Comparison of ENCODE assay signal across 10 cellular contexts in the genomic region with DNA sequence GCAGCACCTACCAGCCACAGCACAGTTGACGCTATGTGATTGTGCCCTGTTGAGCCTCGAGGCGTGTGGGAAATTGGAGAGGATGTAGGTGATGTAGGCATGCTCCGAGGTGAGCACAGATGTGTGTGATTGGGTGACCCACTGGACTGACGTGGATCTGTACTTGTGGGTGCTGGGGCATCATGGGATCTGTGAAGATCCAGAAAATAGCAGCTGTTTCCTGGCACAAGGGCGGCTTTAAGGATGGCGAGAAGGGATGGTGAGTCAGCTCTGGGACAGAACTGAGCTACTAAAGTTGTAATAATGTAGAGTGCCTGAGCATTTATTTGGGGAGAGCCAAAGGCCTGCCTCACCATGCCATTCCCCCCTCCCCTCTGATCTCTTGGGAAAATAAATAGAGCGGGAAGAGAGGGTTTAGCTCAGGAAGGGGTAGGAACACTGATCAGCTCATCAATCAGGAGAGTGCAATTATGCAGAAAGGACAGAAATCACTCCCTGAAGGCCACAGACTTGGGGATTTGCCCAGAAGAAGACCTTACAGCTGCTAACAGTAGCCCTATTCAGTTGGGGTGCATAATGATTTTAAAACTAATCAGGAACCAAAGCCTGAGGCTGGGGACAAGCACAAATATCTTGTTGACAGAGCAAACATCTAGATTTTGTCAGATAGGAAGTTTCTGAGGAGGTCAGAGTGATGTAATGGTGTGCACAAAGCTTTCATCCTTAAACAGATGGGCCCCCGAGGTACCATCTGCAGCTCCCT. TPM values are rescaled to one million over a fixed set of nuclear protein-coding genes. Genes with fewer than 3 reads are reported as not detected.
A peak's percentile ranks its signal among the peaks of the same experiment; 100 is the strongest.
DNase-seq lines count a peak whose midpoint lies in the region; ATAC-seq and TF ChIP-seq lines count a peak whose summit lies in the region.
"Had no signal": no experiment of that assay in that cellular context is flagged by ENCODE, and none has a peak within 500 bp of the region (broad histone marks: within the 10 kb centered on the region; RNA-seq: fewer than 3 reads in every experiment).

No MANE protein-coding gene starts in this region.

- H3K4me3 ChIP-seq in choroid plexus epithelial cell (ENCODE audit: low read depth, low read length) = no peak overlapping the region

- no peak overlapping the region for H3K27ac Mint-ChIP-seq in activated CD8-positive, alpha-beta memory T cell treated with anti-CD3 and anti-CD28 coated beads, Interleukin-2, amount 10 ng/mL, durations not matched to agents 7 days and 5 days

- no peak overlapping the region for H3K4me3 Mint-ChIP-seq in activated CD8-positive, alpha-beta memory T cell treated with anti-CD3 and anti-CD28 coated beads, Interleukin-2, amount 10 ng/mL, durations not matched to agents 7 days and 5 days
- H3K4me3 Mint-ChIP-seq: T-helper 1 cell treated with Interleukin-12 subunit alpha and Interleukin-12 subunit beta and Interleukin-4 antibody, amounts not matched to agents 30 μg/mL and 1 μg/mL, for 36 hours had no signal

- no peak for ATAC-seq in GM18520 (IDR thresholded peaks at IDR 0.05; ENCODE audit: unreplicated experiment)
- no peak for ATAC-seq in activated CD8-positive, alpha-beta memory T cell treated with anti-CD3 and anti-CD28 coated beads, Interleukin-2, amount 10 ng/mL, durations not matched to agents 7 days and 5 days

- no peaks in the 10 kb centered on the region for H3K9me3 Mint-ChIP-seq in activated CD8-positive, alpha-beta memory T cell treated with anti-CD3 and anti-CD28 coated beads, Interleukin-2, amount 10 ng/mL, durations not matched to agents 7 days and 5 days (ENCODE audit: low read depth)
- H3K9me3 Mint-ChIP-seq: T-helper 1 cell treated with Interleukin-12 subunit alpha and Interleukin-12 subunit beta and Interleukin-4 antibody, amounts not matched to agents 30 μg/mL and 1 μg/mL, for 36 hours had no signal

- TF ChIP-seq CTCF in choroid plexus epithelial cell (conservative IDR thresholded peaks at IDR 0.05; ENCODE audit: low read depth, low read length) = no peak

- DNase-seq in AG08396 (ENCODE audit: low spot score) (peak; percentile 43), NCI-H1694 treated with DMSO at 0.1 percent for 48 hours (lab: John Stamatoyannopoulos, UW) (peak; percentile 28), choroid plexus epithelial cell (ENCODE audit: low read depth) (peak; percentile 23), myocyte (ENCODE audit: low read depth) (peak; percentile 91), NCI-H2029 treated with DMSO at 0.1 percent for 48 hours (lab: John Stamatoyannopoulos, UW) (no peak)
- DNase-seq in effector CD4-positive, alpha-beta T cell = no peak
- no peak for DNase-seq in activated CD8-positive, alpha-beta memory T cell treated with anti-CD3 and anti-CD28 coated beads, Interleukin-2, amount 10 ng/mL, durations not matched to agents 7 days and 5 days
- DNase-seq: left colon had no signal

- CTCF ChIA-PET in activated CD8-positive, alpha-beta memory T cell treated with anti-CD3 and anti-CD28 coated beads, Interleukin-2, amount 10 ng/mL, durations not matched to agents 7 days and 5 days (lab: Charles Lee) = no interaction called here

- H3K36me3 Mint-ChIP-seq in activated CD8-positive, alpha-beta memory T cell treated with anti-CD3 and anti-CD28 coated beads, Interleukin-2, amount 10 ng/mL, durations not matched to agents 7 days and 5 days = no peaks in the 10 kb centered on the region

- peaks cover 10% of the 10 kb centered on the region for H3K27me3 Mint-ChIP-seq in activated CD8-positive, alpha-beta memory T cell treated with anti-CD3 and anti-CD28 coated beads, Interleukin-2, amount 10 ng/mL, durations not matched to agents 7 days and 5 days

- no peaks in the 10 kb centered on the region for H3K4me1 Mint-ChIP-seq in activated CD8-positive, alpha-beta memory T cell treated with anti-CD3 and anti-CD28 coated beads, Interleukin-2, amount 10 ng/mL, durations not matched to agents 7 days and 5 days

RNA-seq across cellular contexts. Expression of a gene that starts 30.2 kb away (rescaled TPM):
- total RNA-seq in myocyte = 19.1 and 20.1 TPM in 2 replicates
- polyA plus RNA-seq in myocyte (2012) = 14.2 TPM
- total RNA-seq in activated CD8-positive, alpha-beta memory T cell treated with anti-CD3 and anti-CD28 coated beads, Interleukin-2, amount 10 ng/mL, durations not matched to agents 7 days and 5 days = under 1 TPM; 0.16 to 0.20 TPM

Comparison
In these comparisons a context has a peak if more than half of its experiments do, and no peak if none do; other contexts are left out.
1. DNase-seq: peak in AG08396 (single experiment), NCI-H1694 treated with DMSO at 0.1 percent for 48 hours (single experiment), choroid plexus epithelial cell (single experiment) and myocyte (single experiment); none in NCI-H2029 treated with DMSO at 0.1 percent for 48 hours (single experiment), effector CD4-positive, alpha-beta T cell (single experiment) and activated CD8-positive, alpha-beta memory T cell treated with anti-CD3 and anti-CD28 coated beads, Interleukin-2, amount 10 ng/mL, durations not matched to agents 7 days and 5 days (single experiment).
2. RNA of a gene that starts 30.2 kb away (total RNA-seq): 19.1 to 20.1 TPM in myocyte; 0.16 to 0.20 TPM in activated CD8-positive, alpha-beta memory T cell treated with anti-CD3 and anti-CD28 coated beads, Interleukin-2, amount 10 ng/mL, durations not matched to agents 7 days and 5 days; every median in the first group is over 10 times any median in the second.